Comparison of ENCODE assay signal across 18 cellular contexts in genomic region chr2:174171686-174172445, GRCh38.
"Had no signal": no experiment of that assay in that cellular context is flagged by ENCODE, and none has a peak within 500 bp of the region (broad histone marks: within the 10 kb centered on the region; RNA-seq: fewer than 3 reads in every experiment).

No MANE protein-coding gene starts in this region.

- H3K27ac ChIP-seq: esophagus squamous epithelium, gastroesophageal sphincter, ovary, right atrium auricular region, thyroid gland had no signal

- H3K36me3 ChIP-seq: ovary, right atrium auricular region, thyroid gland had no signal

- H3K9me3 ChIP-seq: thyroid gland had no signal

- ATAC-seq: effector memory CD8-positive, alpha-beta T cell; gastroesophageal sphincter; left colon; left ventricle myocardium superior; mucosa of descending colon; naive thymus-derived CD8-positive, alpha-beta T cell had no signal

- H3K27me3 Mint-ChIP-seq: dendritic cell treated with granulocyte-macrophage colony-stimulating factor and Interleukin-4, amounts not matched to agents 40 ng/mL and 50 ng/mL, for 4 days; effector memory CD8-positive, alpha-beta T cell; naive thymus-derived CD8-positive, alpha-beta T cell; type B pancreatic cell had no signal

- H3K4me1 ChIP-seq: esophagus squamous epithelium, gastroesophageal sphincter, right atrium auricular region had no signal

- H3K4me3 Mint-ChIP-seq: dendritic cell treated with granulocyte-macrophage colony-stimulating factor and Interleukin-4, amounts not matched to agents 40 ng/mL and 50 ng/mL, for 4 days; naive thymus-derived CD8-positive, alpha-beta T cell; type B pancreatic cell had no signal

- H3K27ac Mint-ChIP-seq: dendritic cell treated with granulocyte-macrophage colony-stimulating factor and Interleukin-4, amounts not matched to agents 40 ng/mL and 50 ng/mL, for 4 days; effector memory CD8-positive, alpha-beta T cell; type B pancreatic cell had no signal

- H3K4me3 ChIP-seq: esophagus squamous epithelium, gastroesophageal sphincter, mucosa of descending colon, ovary, right atrium auricular region, thyroid gland had no signal

- DNase-seq: effector memory CD8-positive, alpha-beta T cell; esophagus squamous epithelium; foreskin fibroblast; glutamatergic neuron; left colon; left ventricle myocardium superior; mucosa of descending colon; naive thymus-derived CD8-positive, alpha-beta T cell; nucleus accumbens; ovary; small intestine; stimulated activated CD4-positive, alpha-beta T cell treated with anti-CD3 and anti-CD28 coated beads, Interleukin-12 subunit alpha, Interleukin-12 subunit beta, amount 100 ng/mL, for 4 hours; stimulated activated naive CD4-positive, alpha-beta T cell; thyroid gland had no signal

- H3K27me3 ChIP-seq: esophagus squamous epithelium, gastroesophageal sphincter, ovary, right atrium auricular region, thyroid gland had no signal
